Comparison of ENCODE assay signal across 10 cellular contexts in the genomic region with DNA sequence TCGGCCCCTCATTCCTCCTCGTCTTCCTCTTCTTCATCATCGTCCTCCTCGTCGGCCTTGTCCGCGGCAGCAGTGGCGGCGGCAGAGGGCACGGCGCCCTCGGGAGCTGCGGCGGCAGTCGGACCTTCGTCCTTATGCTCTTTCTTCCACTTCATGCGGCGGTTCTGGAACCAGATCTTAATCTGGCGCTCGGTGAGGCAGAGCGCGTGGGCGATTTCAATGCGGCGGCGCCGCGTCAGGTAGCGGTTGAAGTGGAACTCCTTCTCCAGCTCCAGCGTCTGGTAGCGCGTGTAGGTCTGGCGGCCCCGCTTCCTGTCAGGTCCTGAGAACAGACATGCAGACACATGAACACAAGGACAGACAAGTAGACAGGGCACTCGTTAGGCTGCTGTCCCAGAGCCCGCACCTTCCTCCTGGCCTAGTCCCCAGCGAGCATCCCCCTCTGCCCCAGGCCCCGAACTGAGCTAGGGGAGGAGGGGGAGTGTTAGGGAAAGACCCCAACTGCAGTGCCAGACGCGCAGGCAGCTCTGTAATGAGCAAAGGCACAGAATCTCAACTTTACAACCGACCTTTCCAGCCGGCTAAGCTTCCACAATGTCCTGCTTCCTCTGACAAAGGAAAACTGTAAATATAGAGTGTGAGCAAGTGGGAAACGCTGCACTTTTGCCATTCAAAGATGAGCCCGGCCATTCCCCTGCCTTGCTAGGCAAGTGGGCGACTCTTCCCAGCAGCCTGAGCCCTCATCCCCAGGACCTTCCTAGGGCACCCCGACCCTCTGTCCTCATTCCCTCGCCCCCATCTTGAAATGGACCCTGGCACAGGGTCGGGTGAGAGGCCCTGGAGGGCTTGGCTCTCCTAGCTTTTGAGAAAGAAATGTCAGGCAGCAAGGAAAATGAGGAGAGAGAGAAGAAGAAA. TPM values are rescaled to one million over a fixed set of nuclear protein-coding genes. Genes with fewer than 3 reads are reported as not detected.
DNase-seq lines count a peak whose midpoint lies in the region; ATAC-seq and TF ChIP-seq lines count a peak whose summit lies in the region.
"Had no signal": no experiment of that assay in that cellular context is flagged by ENCODE, and none has a peak within 500 bp of the region (broad histone marks: within the 10 kb centered on the region; RNA-seq: fewer than 3 reads in every experiment).

No MANE protein-coding gene starts in this region.

- H3K4me3 ChIP-seq in mesenchymal stem cell (ENCODE audit: insufficient read depth in 1 of 2, low read depth in 1 of 2, low read length in 2 of 2) = peak overlapping the region in 1 of 2 experiments; percentile 82
- peak overlapping the region; percentile 52 to 71 (median 60) for H3K4me3 ChIP-seq in tibial nerve
- H3K4me3 ChIP-seq: body of pancreas had no signal

- no peak overlapping the region for H3K4me2 ChIP-seq in mesenchymal stem cell (ENCODE audit: low read length, poor library complexity, severe bottlenecking)
- H3K4me2 ChIP-seq: BLaER1 treated with 17β-estradiol and CSF1 and Interleukin-3, amounts not matched to agents 10 nM and 100 nM had no signal

- no peak overlapping the region for H3K4ac ChIP-seq in mesenchymal stem cell (ENCODE audit: low read depth in 1 of 2, low read length in 2 of 2)

- no peak for DNase-seq in T-helper 1 cell
- no peak for DNase-seq in mesenchymal stem cell
- DNase-seq in tibial nerve (ENCODE audit: low spot score in 2 of 2) = no peak
- DNase-seq in nucleus accumbens (lab: John Stamatoyannopoulos, UW) = no peak
- no peak for DNase-seq in NCI-H1092 (lab: John Stamatoyannopoulos, UW)

- no peak for TF ChIP-seq POLR2A in tibial nerve (IDR thresholded peaks at IDR 0.05)

- H3K27ac ChIP-seq in mesenchymal stem cell (ENCODE audit: low read length, poor library complexity, severe bottlenecking) (no peak overlapping the region), tibial nerve (peak overlapping the region in 3 of 4 donors; percentile 81 to 88 (median 82))
- H3K27ac ChIP-seq: BLaER1 treated with 17β-estradiol and CSF1 and Interleukin-3, amounts not matched to agents 10 nM and 100 nM; body of pancreas had no signal

- H3K9me3 ChIP-seq in mesenchymal stem cell (ENCODE audit: control insufficient read depth, low read length) = no peaks in the 10 kb centered on the region
- no peaks in the 10 kb centered on the region for H3K9me3 ChIP-seq in tibial nerve
- H3K9me3 ChIP-seq: body of pancreas had no signal

- no peaks in the 10 kb centered on the region for H3K9me3 Mint-ChIP-seq in T-helper 1 cell treated with Interleukin-12 subunit alpha and Interleukin-12 subunit beta and Interleukin-4 antibody, amounts not matched to agents 30 μg/mL and 1 μg/mL, for 36 hours
- no peaks in the 10 kb centered on the region for H3K9me3 Mint-ChIP-seq in activated T-helper 17 cell treated with anti-CD3 and anti-CD28 coated beads, Interleukin-2, amount 50 U/mL, for 72 hours

- H2AFZ ChIP-seq in mesenchymal stem cell (ENCODE audit: low read depth, low read length) = peak overlapping the region; percentile 15

- peak overlapping the region; percentile 82 for H3K27ac Mint-ChIP-seq in T-helper 1 cell treated with Interleukin-12 subunit alpha and Interleukin-12 subunit beta and Interleukin-4 antibody, amounts not matched to agents 30 μg/mL and 1 μg/mL, for 36 hours
- H3K27ac Mint-ChIP-seq in activated T-helper 17 cell treated with anti-CD3 and anti-CD28 coated beads, Interleukin-2, amount 50 U/mL, for 72 hours = no peak overlapping the region

- no peak overlapping the region for H2BK5ac ChIP-seq in mesenchymal stem cell (ENCODE audit: low read depth, low read length, poor library complexity, severe bottlenecking)

- peak overlapping the region; percentile 90 for H3K9ac ChIP-seq in mesenchymal stem cell (ENCODE audit: low read length)
- H3K9ac ChIP-seq: BLaER1 treated with 17β-estradiol and CSF1 and Interleukin-3, amounts not matched to agents 10 nM and 100 nM had no signal

- no peak for TF ChIP-seq CTCF in tibial nerve (IDR thresholded peaks at IDR 0.05)

- H2AK5ac ChIP-seq in mesenchymal stem cell (ENCODE audit: low read length, severe bottlenecking) = no peak overlapping the region

- H3K36me3 Mint-ChIP-seq in T-helper 1 cell treated with Interleukin-12 subunit alpha and Interleukin-12 subunit beta and Interleukin-4 antibody, amounts not matched to agents 30 μg/mL and 1 μg/mL, for 36 hours (ENCODE audit: low read depth) = peaks cover 5% of the 10 kb centered on the region
- H3K36me3 Mint-ChIP-seq in activated T-helper 17 cell treated with anti-CD3 and anti-CD28 coated beads, Interleukin-2, amount 50 U/mL, for 72 hours (ENCODE audit: low read depth) = peaks cover 16% of the 10 kb centered on the region

- no peak overlapping the region for H2BK120ac ChIP-seq in mesenchymal stem cell (ENCODE audit: low read depth, low read length)

- H3K14ac ChIP-seq in mesenchymal stem cell (ENCODE audit: low read length in 2 of 2) = no peak overlapping the region

- peak overlapping the region; percentile 46 for H3K4me3 Mint-ChIP-seq in T-helper 1 cell treated with Interleukin-12 subunit alpha and Interleukin-12 subunit beta and Interleukin-4 antibody, amounts not matched to agents 30 μg/mL and 1 μg/mL, for 36 hours
- H3K4me3 Mint-ChIP-seq in activated T-helper 17 cell treated with anti-CD3 and anti-CD28 coated beads, Interleukin-2, amount 50 U/mL, for 72 hours = peak overlapping the region; percentile 72

- H2BK12ac ChIP-seq in mesenchymal stem cell (ENCODE audit: low read length in 2 of 2) = peak overlapping the region in 1 of 2 experiments; percentile 45

- 40% methylated on average over 43 of the region's 48 CpGs for WGBS in mesenchymal stem cell
- 29 to 57% methylated on average over 47 to 48 of the region's 48 CpGs for WGBS in tibial nerve, 2 donors

- peaks cover 20% of the 10 kb centered on the region for H3K4me1 Mint-ChIP-seq in T-helper 1 cell treated with Interleukin-12 subunit alpha and Interleukin-12 subunit beta and Interleukin-4 antibody, amounts not matched to agents 30 μg/mL and 1 μg/mL, for 36 hours (ENCODE audit: low read depth)
- peaks cover 22% of the 10 kb centered on the region for H3K4me1 Mint-ChIP-seq in activated T-helper 17 cell treated with anti-CD3 and anti-CD28 coated beads, Interleukin-2, amount 50 U/mL, for 72 hours

- peak overlapping the region; percentile 92 for H4K8ac ChIP-seq in mesenchymal stem cell (ENCODE audit: low read length)

- no peak overlapping the region for H4K91ac ChIP-seq in mesenchymal stem cell (ENCODE audit: low read length)

- ATAC-seq in activated T-helper 17 cell treated with anti-CD3 and anti-CD28 coated beads, Interleukin-2, amount 50 U/mL, for 72 hours (replicated peaks) = no peak
- ATAC-seq in HG03039 (IDR thresholded peaks at IDR 0.05; ENCODE audit: unreplicated experiment) = no peak
- ATAC-seq: body of pancreas had no signal

- H3K27me3 ChIP-seq in mesenchymal stem cell (ENCODE audit: control insufficient read depth in 1 of 2, insufficient read depth in 1 of 2, low read length in 2 of 2) (peaks cover 0 to 78% of the 10 kb centered on the region in 2 experiments), tibial nerve (peaks cover 0 to 97% of the 10 kb centered on the region in 2 donors)

- H3K79me1 ChIP-seq in mesenchymal stem cell (replicated peaks; ENCODE audit: low read length, poor library complexity, severe bottlenecking) = peaks cover 7% of the 10 kb centered on the region

- peaks cover 0 to 31% of the 10 kb centered on the region in 2 experiments for H3K36me3 ChIP-seq in mesenchymal stem cell (ENCODE audit: control insufficient read depth in 1 of 2, insufficient read depth in 2 of 2, low read depth in 1 of 2, low read length in 2 of 2)
- H3K36me3 ChIP-seq in tibial nerve = no peaks in the 10 kb centered on the region
- H3K36me3 ChIP-seq: BLaER1 treated with 17β-estradiol and CSF1 and Interleukin-3, amounts not matched to agents 10 nM and 100 nM had no signal

- peaks cover 13% of the 10 kb centered on the region for H3K4me1 ChIP-seq in mesenchymal stem cell (ENCODE audit: control insufficient read depth, insufficient read depth, low read depth, low read length)
- peaks cover 0 to 65% (median 19%) of the 10 kb centered on the region in 4 donors for H3K4me1 ChIP-seq in tibial nerve

- TF ChIP-seq EP300 in tibial nerve (IDR thresholded peaks at IDR 0.05) = no peak

- peak overlapping the region; percentile 13 to 24 for H3K18ac ChIP-seq in mesenchymal stem cell (ENCODE audit: low read depth in 1 of 2, low read length in 2 of 2)

- H3K23ac ChIP-seq in mesenchymal stem cell (ENCODE audit: low read length in 2 of 2) = peak overlapping the region in 1 of 2 experiments; percentile 81

- no peak overlapping the region for H2BK15ac ChIP-seq in mesenchymal stem cell (ENCODE audit: low read depth, poor library complexity, severe bottlenecking)

- H3K27me3 Mint-ChIP-seq in T-helper 1 cell treated with Interleukin-12 subunit alpha and Interleukin-12 subunit beta and Interleukin-4 antibody, amounts not matched to agents 30 μg/mL and 1 μg/mL, for 36 hours (ENCODE audit: low read depth) = peaks cover 97% of the 10 kb centered on the region
- H3K27me3 Mint-ChIP-seq in activated T-helper 17 cell treated with anti-CD3 and anti-CD28 coated beads, Interleukin-2, amount 50 U/mL, for 72 hours = peaks cover 70% of the 10 kb centered on the region

RNA-seq across cellular contexts. Expression of a gene that starts 1.3 kb away (rescaled TPM):
- total RNA-seq in activated T-helper 17 cell treated with anti-CD3 and anti-CD28 coated beads, Interleukin-2, amount 50 U/mL, for 72 hours = not detected
- polyA plus RNA-seq in mesenchymal stem cell (2013, experiment 1 of 2) = 3.1 TPM
- polyA plus RNA-seq in mesenchymal stem cell (2013, experiment 2 of 2) = 3.2 TPM
- 10 to 100 TPM in 2 of 4 donors, 1 to 10 TPM in 2; 8.7 to 16.9 (median 11.3) TPM for total RNA-seq in tibial nerve

RNA-seq across cellular contexts. Expression of a gene that starts 2.8 kb away (rescaled TPM):
- total RNA-seq in activated T-helper 17 cell treated with anti-CD3 and anti-CD28 coated beads, Interleukin-2, amount 50 U/mL, for 72 hours = not detected
- polyA plus RNA-seq in mesenchymal stem cell (2013, experiment 1 of 2) = 0.39 TPM
- polyA plus RNA-seq in mesenchymal stem cell (2013, experiment 2 of 2) = 0.51 TPM
- 10 to 100 TPM in 1 of 4 donors, 1 to 10 TPM in 3; 7.0 to 18.8 (median 8.7) TPM for total RNA-seq in tibial nerve

RNA-seq across cellular contexts. Expression of a gene that starts 7.6 kb away (rescaled TPM):
- not detected for total RNA-seq in activated T-helper 17 cell treated with anti-CD3 and anti-CD28 coated beads, Interleukin-2, amount 50 U/mL, for 72 hours
- polyA plus RNA-seq in mesenchymal stem cell (2013, experiment 1 of 2) = 0.62 TPM
- polyA plus RNA-seq in mesenchymal stem cell (2013, experiment 2 of 2) = 0.59 TPM
- total RNA-seq in tibial nerve = 10 to 100 TPM; 11.1 to 30.9 (median 18.7) TPM
- total RNA-seq: body of pancreas had no signal

RNA-seq across cellular contexts. Expression of a gene that starts 10.2 kb away (rescaled TPM):
- total RNA-seq in activated T-helper 17 cell treated with anti-CD3 and anti-CD28 coated beads, Interleukin-2, amount 50 U/mL, for 72 hours = not detected
- 9.8 TPM for polyA plus RNA-seq in mesenchymal stem cell (2013, experiment 1 of 2)
- polyA plus RNA-seq in mesenchymal stem cell (2013, experiment 2 of 2) = 9.8 TPM
- total RNA-seq in tibial nerve = 10 to 100 TPM; 10.5 to 13.8 (median 12.7) TPM
- total RNA-seq: body of pancreas had no signal

RNA-seq across cellular contexts. Expression of a gene that starts 11.7 kb away (rescaled TPM):
- total RNA-seq in activated T-helper 17 cell treated with anti-CD3 and anti-CD28 coated beads, Interleukin-2, amount 50 U/mL, for 72 hours = not detected
- 2.0 TPM for polyA plus RNA-seq in mesenchymal stem cell (2013, experiment 1 of 2)
- 2.0 TPM for polyA plus RNA-seq in mesenchymal stem cell (2013, experiment 2 of 2)
- total RNA-seq in tibial nerve = 10 to 100 TPM; 12.0 to 25.9 (median 16.6) TPM

Comparison
In these comparisons a context has a peak if more than half of its experiments do, and no peak if none do; other contexts are left out.
1. RNA of a gene that starts 1.3 kb away (total RNA-seq): 8.7 to 16.9 TPM in tibial nerve; not detected in activated T-helper 17 cell treated with anti-CD3 and anti-CD28 coated beads, Interleukin-2, amount 50 U/mL, for 72 hours; every median in the first group is over 4 times any median in the second.
2. RNA of a gene that starts 2.8 kb away (total RNA-seq): 7.0 to 18.8 TPM in tibial nerve; not detected in activated T-helper 17 cell treated with anti-CD3 and anti-CD28 coated beads, Interleukin-2, amount 50 U/mL, for 72 hours; every median in the first group is over 4 times any median in the second.
3. RNA of a gene that starts 7.6 kb away (total RNA-seq): 11.1 to 30.9 TPM in tibial nerve; not detected in activated T-helper 17 cell treated with anti-CD3 and anti-CD28 coated beads, Interleukin-2, amount 50 U/mL, for 72 hours; every median in the first group is over 10 times any median in the second.